In genomic region chr5:10323588-10324488, GRCh38 we compare ENCODE assay signal across 16 cellular contexts. TPM values are rescaled to one million over a fixed set of nuclear protein-coding genes. Genes with fewer than 3 reads are reported as not detected.
A peak's percentile ranks its signal among the peaks of the same experiment; 100 is the strongest.
DNase-seq lines count a peak whose midpoint lies in the region; ATAC-seq, FAIRE-seq and TF ChIP-seq lines count a peak whose summit lies in the region.
"Had no signal": no experiment of that assay in that cellular context is flagged by ENCODE, and none has a peak within 500 bp of the region (broad histone marks: within the 10 kb centered on the region; RNA-seq: fewer than 3 reads in every experiment).

No MANE protein-coding gene starts in this region.

- peak; percentile 80 to 89 (median 85) for ATAC-seq in pancreas
- ATAC-seq in activated naive CD4-positive, alpha-beta T cell treated with anti-CD3 and anti-CD28 coated beads, Interleukin-2, amount 50 U/mL, for 72 hours, result no peak
- ATAC-seq in activated T-cell treated with anti-CD3 and anti-CD28 coated beads, Interleukin-2, amount 50 U/mL, for 4 hours, result no peak

- no peaks in the 10 kb centered on the region for H3K9me3 ChIP-seq in pancreas
- H3K9me3 ChIP-seq: ascending aorta, stomach had no signal

- no peak overlapping the region for H3K4me3 ChIP-seq in pancreas
- H3K4me3 ChIP-seq: ascending aorta, stomach had no signal

- H3K27me3 ChIP-seq in pancreas, result no peaks in the 10 kb centered on the region
- H3K27me3 ChIP-seq: ascending aorta, stomach had no signal

- no peaks in the 10 kb centered on the region for H3K27me3 Mint-ChIP-seq in activated T-cell treated with anti-CD3 and anti-CD28 coated beads, Interleukin-2, amount 50 U/mL, for 4 hours (ENCODE audit: low read depth)

- no peaks in the 10 kb centered on the region for H3K36me3 ChIP-seq in pancreas
- H3K36me3 ChIP-seq: ascending aorta, stomach had no signal

- H3K36me3 Mint-ChIP-seq in activated naive CD4-positive, alpha-beta T cell treated with anti-CD3 and anti-CD28 coated beads, Interleukin-2, amount 50 U/mL, for 72 hours, result no peaks in the 10 kb centered on the region
- H3K36me3 Mint-ChIP-seq in activated T-cell treated with anti-CD3 and anti-CD28 coated beads, Interleukin-2, amount 50 U/mL, for 4 hours (ENCODE audit: insufficient read depth), result no peaks in the 10 kb centered on the region

- H3K4me3 Mint-ChIP-seq in activated T-cell treated with anti-CD3 and anti-CD28 coated beads, Interleukin-2, amount 50 U/mL, for 4 hours, result no peak overlapping the region

- no peak for FAIRE-seq in pancreas (lab: Jason Lieb, UNC)

- no peak overlapping the region for H3K27ac ChIP-seq in pancreas
- H3K27ac ChIP-seq: ascending aorta, stomach had no signal

- H3K4me1 Mint-ChIP-seq in activated T-cell treated with anti-CD3 and anti-CD28 coated beads, Interleukin-2, amount 50 U/mL, for 4 hours (ENCODE audit: low read depth), result no peaks in the 10 kb centered on the region

- intact Hi-C loops in pancreas (cut with DNase I), result no loop called here

- DNase-seq in NCI-H187 treated with DMSO at 0.1 percent for 48 hours (lab: John Stamatoyannopoulos, UW) (peak; percentile 36), NCI-H187 (lab: John Stamatoyannopoulos, UW) (no peak), NCI-H774 (lab: John Stamatoyannopoulos, UW) (peak; percentile 56), dedifferentiated amniotic fluid mesenchymal stem cell (ENCODE audit: extremely low spot score) (peak; percentile 49), pancreas (no peak), cerebellar cortex (ENCODE audit: low spot score) (no peak)
- DNase-seq in activated naive CD4-positive, alpha-beta T cell treated with anti-CD3 and anti-CD28 coated beads, Interleukin-2, amount 50 U/mL, for 72 hours (ENCODE audit: low spot score in 2 of 2), result no peak
- no peak for DNase-seq in activated T-cell treated with anti-CD3 and anti-CD28 coated beads, Interleukin-2, amount 50 U/mL, for 4 hours
- DNase-seq: activated CD4-positive, alpha-beta T cell treated with anti-CD3 and anti-CD28 coated beads, Interleukin-2, amount 50 U/mL, for 1 hour; COR-L47; effector CD8-positive, alpha-beta T cell; mammary epithelial cell; NCI-H526; stomach; T-helper 9 cell had no signal

- no peaks in the 10 kb centered on the region for H3K9me3 Mint-ChIP-seq in activated naive CD4-positive, alpha-beta T cell treated with anti-CD3 and anti-CD28 coated beads, Interleukin-2, amount 50 U/mL, for 72 hours
- H3K9me3 Mint-ChIP-seq in activated T-cell treated with anti-CD3 and anti-CD28 coated beads, Interleukin-2, amount 50 U/mL, for 4 hours, result no peaks in the 10 kb centered on the region

- TF ChIP-seq CTCF in pancreas (IDR thresholded peaks at IDR 0.05), result no peak

- no peak overlapping the region for H3K27ac Mint-ChIP-seq in activated naive CD4-positive, alpha-beta T cell treated with anti-CD3 and anti-CD28 coated beads, Interleukin-2, amount 50 U/mL, for 72 hours

- H3K4me1 ChIP-seq in pancreas, result peaks cover 0 to 8% (median 0%) of the 10 kb centered on the region in 3 donors
- H3K4me1 ChIP-seq: ascending aorta had no signal

- 47% methylated on average over 6 of the region's 6 CpGs for WGBS in pancreas, 2 donors

RNA-seq across cellular contexts. Expression of gene CMBL, which starts 16.1 kb away (rescaled TPM):
- total RNA-seq in pancreas, result 10 to 100 TPM; 10.8 to 20.3 (median 11.7) TPM
- 10 to 100 TPM in 1 of 2 donors, 1 to 10 TPM in 1; 6.2 to 11.4 TPM for polyA plus RNA-seq in pancreas
- total RNA-seq in activated naive CD4-positive, alpha-beta T cell treated with anti-CD3 and anti-CD28 coated beads, Interleukin-2, amount 50 U/mL, for 72 hours, result 1 to 10 TPM in 1 of 2 donors, under 1 TPM in 1; 0.80 to 1.7 TPM
- under 1 TPM; 0.76 to 0.94 (median 0.90) TPM for total RNA-seq in activated T-cell treated with anti-CD3 and anti-CD28 coated beads, Interleukin-2, amount 50 U/mL, for 4 hours

RNA-seq across cellular contexts. Expression of gene MARCHF6, which starts 29.7 kb away (rescaled TPM):
- total RNA-seq in pancreas, result 100 to 1,000 TPM in 1 of 6 donors, 10 to 100 TPM in 5; 72.4 to 105 (median 83.3) TPM
- polyA plus RNA-seq in pancreas, result 10 to 100 TPM; 68.5 to 88.4 TPM
- total RNA-seq in activated naive CD4-positive, alpha-beta T cell treated with anti-CD3 and anti-CD28 coated beads, Interleukin-2, amount 50 U/mL, for 72 hours, result 100 to 1,000 TPM in 1 of 2 donors, 10 to 100 TPM in 1; 96.3 to 115 TPM
- total RNA-seq in activated T-cell treated with anti-CD3 and anti-CD28 coated beads, Interleukin-2, amount 50 U/mL, for 4 hours, result 100 to 1,000 TPM in 1 of 3 donors, 10 to 100 TPM in 2; 94.5 to 110 (median 96.7) TPM

Comparison
In these comparisons a context has a peak if more than half of its experiments do, and no peak if none do; other contexts are left out.
1. DNase-seq: peak in NCI-H187 treated with DMSO at 0.1 percent for 48 hours (single experiment), NCI-H774 (single experiment) and dedifferentiated amniotic fluid mesenchymal stem cell (single experiment); none in NCI-H187 (0 of 2), pancreas (0 of 6), activated naive CD4-positive, alpha-beta T cell treated with anti-CD3 and anti-CD28 coated beads, Interleukin-2, amount 50 U/mL, for 72 hours (0 of 2), cerebellar cortex (single experiment) and activated T-cell treated with anti-CD3 and anti-CD28 coated beads, Interleukin-2, amount 50 U/mL, for 4 hours (single experiment).
2. ATAC-seq: peak in pancreas (4 of 4); none in activated naive CD4-positive, alpha-beta T cell treated with anti-CD3 and anti-CD28 coated beads, Interleukin-2, amount 50 U/mL, for 72 hours (0 of 2) and activated T-cell treated with anti-CD3 and anti-CD28 coated beads, Interleukin-2, amount 50 U/mL, for 4 hours (0 of 2).
3. RNA of gene CMBL, which starts 16.1 kb away (total RNA-seq): 10.8 to 20.3 TPM in pancreas; 0.80 to 1.7 TPM in activated naive CD4-positive, alpha-beta T cell treated with anti-CD3 and anti-CD28 coated beads, Interleukin-2, amount 50 U/mL, for 72 hours and 0.76 to 0.94 TPM in activated T-cell treated with anti-CD3 and anti-CD28 coated beads, Interleukin-2, amount 50 U/mL, for 4 hours; every median in the first group is over 4 times any median in the second.